Comparison of ENCODE assay signal across 23 cellular contexts in genomic region chr5:68544091-68544655, GRCh38.
DNase-seq lines count a peak whose midpoint lies in the region; ATAC-seq, FAIRE-seq and TF ChIP-seq lines count a peak whose summit lies in the region.
"Had no signal": no experiment of that assay in that cellular context is flagged by ENCODE, and none has a peak within 500 bp of the region (broad histone marks: within the 10 kb centered on the region; RNA-seq: fewer than 3 reads in every experiment).

No MANE protein-coding gene starts in this region.

- in situ Hi-C loops in K562 (cut with MboI): no loop called here

- H3K27me3 ChIP-seq in GM23338 (ENCODE audit: insufficient read depth) (no peaks in the 10 kb centered on the region), K562 (ENCODE audit: control insufficient read depth in 2 of 2, insufficient read depth in 2 of 2, low read length in 2 of 2) (peaks cover 11 to 13% of the 10 kb centered on the region in 2 experiments), keratinocyte (ENCODE audit: control insufficient read depth, extremely low read depth, insufficient read depth, low read length) (no peaks in the 10 kb centered on the region), rectal smooth muscle tissue (ENCODE audit: control insufficient read depth, insufficient read depth, low read length) (no peaks in the 10 kb centered on the region)
- H3K27me3 ChIP-seq: BLaER1 treated with 17β-estradiol and CSF1 and Interleukin-3, amounts not matched to agents 10 nM and 100 nM; MG63 had no signal

- intact Hi-C loops in K562 (cut with micrococcal nuclease): no loop called here

- H4K20me1 ChIP-seq in GM23338 (replicated peaks; ENCODE audit: insufficient read depth) (no peaks in the 10 kb centered on the region), K562 (replicated peaks; ENCODE audit: control insufficient read depth, insufficient read depth, low read length) (no peaks in the 10 kb centered on the region), keratinocyte (ENCODE audit: control insufficient read depth, extremely low read depth, insufficient read depth, low read length) (no peaks in the 10 kb centered on the region)
- H4K20me1 ChIP-seq: BLaER1 treated with 17β-estradiol and CSF1 and Interleukin-3, amounts not matched to agents 10 nM and 100 nM had no signal

- no peak for TF ChIP-seq POLR2A in K562 (conservative IDR thresholded peaks at IDR 0.05)

- H3K4me1 ChIP-seq in GM23338 (ENCODE audit: insufficient read depth): peaks cover 6% of the 10 kb centered on the region; the same call in 1 of the 2 replicates
- H3K4me1 ChIP-seq in K562 (replicated peaks in 1 of 2; ENCODE audit: control insufficient read depth in 2 of 2, insufficient read depth in 2 of 2, low read length in 2 of 2): peaks cover under 1 to 3% of the 10 kb centered on the region in 2 experiments; a peak in 1 of 5 replicates
- H3K4me1 ChIP-seq in keratinocyte (ENCODE audit: control insufficient read depth, extremely low read depth, insufficient read depth, low read length): peaks cover 30% of the 10 kb centered on the region
- H3K4me1 ChIP-seq in rectal smooth muscle tissue (ENCODE audit: control insufficient read depth, insufficient read depth, low read length): peaks cover 4% of the 10 kb centered on the region

- DNase-seq in GM23338 (ENCODE audit: low spot score) (no peak), K562 (ENCODE audit: extremely low read depth in 1 of 4, low spot score in 3 of 4) (no peak), keratinocyte (ENCODE audit: low read depth, low spot score) (no peak)
- DNase-seq: GF-D8, H9, MG63, NCI-H1092, NCI-H146, NCI-H2081, NCI-H774, Right ventricle myocardium superior had no signal

- no peak for FAIRE-seq in K562 (lab: Jason Lieb, UNC)
- FAIRE-seq in keratinocyte (lab: Jason Lieb, UNC): peak; percentile 89
- FAIRE-seq: A549, GM12891, GM18507 had no signal

- no peak for TF ChIP-seq CTCF in GM23338 (conservative IDR thresholded peaks at IDR 0.05; ENCODE audit: low read depth in 2 of 2)
- no peak for TF ChIP-seq CTCF in K562 (IDR thresholded peaks at IDR 0.05 in 2 of 3, conservative IDR thresholded peaks at IDR 0.05 in 1 of 3; ENCODE audit: insufficient read depth in 2 of 3, low read depth in 1 of 3, low read length in 3 of 3)
- no peak for TF ChIP-seq CTCF in keratinocyte (optimal IDR thresholded peaks at IDR 0.05 in 1 of 3, IDR thresholded peaks at IDR 0.05 in 1 of 3, conservative IDR thresholded peaks at IDR 0.05 in 1 of 3; ENCODE audit: extremely low read depth in 1 of 3, insufficient read depth in 2 of 3, low read length in 3 of 3)

- POLR2A ChIA-PET in K562 (lab: Yijun Ruan, JAX): interaction anchor here (0.8 kb wide), 1 partner anchor 15 kb away, joined by 3 read pairs; no protein-coding TSS in a partner anchor

- H3K9ac ChIP-seq in K562 (ENCODE audit: insufficient read depth in 1 of 2, low read depth in 2 of 2, low read length in 2 of 2) (no peak overlapping the region), keratinocyte (ENCODE audit: control insufficient read depth, extremely low read depth, insufficient read depth, low read length) (no peak overlapping the region), rectal smooth muscle tissue (ENCODE audit: low read length) (no peak overlapping the region)
- H3K9ac ChIP-seq: BLaER1 treated with 17β-estradiol and CSF1 and Interleukin-3, amounts not matched to agents 10 nM and 100 nM; KMS-11 had no signal

- H3K4me3 ChIP-seq in GM23338 (no peak overlapping the region), K562 (no peak overlapping the region), keratinocyte (ENCODE audit: control insufficient read depth in 2 of 3, extremely low read depth in 1 of 3, insufficient read depth in 2 of 3, low read depth in 1 of 3, low read length in 3 of 3) (no peak overlapping the region), rectal smooth muscle tissue (ENCODE audit: low read length) (no peak overlapping the region)
- H3K4me3 ChIP-seq: A549; BLaER1 treated with 17β-estradiol and CSF1 and Interleukin-3, amounts not matched to agents 10 nM and 100 nM; MG63; SK-N-MC had no signal

- H3K27me3 Mint-ChIP-seq in GM23338 (ENCODE audit: insufficient read depth, low read depth, poor library complexity): no peaks in the 10 kb centered on the region

- TF ChIP-seq RAD21 in K562 (CRISPR knock-in tag; conservative IDR thresholded peaks at IDR 0.05 in 1 of 2, IDR thresholded peaks at IDR 0.05 in 1 of 2): no peak

- no peak for ATAC-seq in GM23338
- ATAC-seq in K562: no peak
- no peak for ATAC-seq in GM18868 (IDR thresholded peaks at IDR 0.05; ENCODE audit: unreplicated experiment)
- ATAC-seq in HG02852 (IDR thresholded peaks at IDR 0.05; ENCODE audit: unreplicated experiment): no peak
- no peak for ATAC-seq in HG03442 (IDR thresholded peaks at IDR 0.05; ENCODE audit: unreplicated experiment)
- no peak for ATAC-seq in GM19455 (IDR thresholded peaks at IDR 0.05; ENCODE audit: unreplicated experiment)
- ATAC-seq: Panc1 had no signal

- no peak for TF ChIP-seq EP300 in K562 (IDR thresholded peaks at IDR 0.05; ENCODE audit: low read length)

- H3K79me2 ChIP-seq in GM23338 (replicated peaks; ENCODE audit: insufficient read depth) (no peaks in the 10 kb centered on the region), K562 (ENCODE audit: control insufficient read depth, insufficient read depth, low read length) (no peaks in the 10 kb centered on the region), keratinocyte (ENCODE audit: control insufficient read depth, insufficient read depth, low read length) (no peaks in the 10 kb centered on the region)

- H3F3A ChIP-seq in GM23338 (replicated peaks; ENCODE audit: low read depth): no peaks in the 10 kb centered on the region

- H3K4me3 Mint-ChIP-seq in GM23338: no peak overlapping the region
- H3K4me3 Mint-ChIP-seq: H9 had no signal

- no peaks in the 10 kb centered on the region for H3K36me3 ChIP-seq in GM23338 (ENCODE audit: insufficient read depth)
- no peaks in the 10 kb centered on the region for H3K36me3 ChIP-seq in K562 (ENCODE audit: control insufficient read depth, insufficient read depth, low read length)
- H3K36me3 ChIP-seq in keratinocyte (ENCODE audit: control insufficient read depth in 2 of 2, extremely low read depth in 1 of 2, insufficient read depth in 2 of 2, low read length in 2 of 2): no peaks in the 10 kb centered on the region
- H3K36me3 ChIP-seq in rectal smooth muscle tissue (ENCODE audit: control insufficient read depth, insufficient read depth, low read length): no peaks in the 10 kb centered on the region
- H3K36me3 ChIP-seq: BLaER1 treated with 17β-estradiol and CSF1 and Interleukin-3, amounts not matched to agents 10 nM and 100 nM; MG63 had no signal

- H3K27ac ChIP-seq in GM23338 (ENCODE audit: low read depth) (no peak overlapping the region), K562 (ENCODE audit: extremely low read depth, low read depth, low read length) (no peak overlapping the region), keratinocyte (ENCODE audit: control insufficient read depth, insufficient read depth, low read length) (no peak overlapping the region), rectal smooth muscle tissue (ENCODE audit: low read depth, low read length) (peak overlapping the region; percentile 71)
- H3K27ac ChIP-seq: BLaER1 treated with 17β-estradiol and CSF1 and Interleukin-3, amounts not matched to agents 10 nM and 100 nM; KMS-11; SK-N-MC had no signal

- CTCF ChIA-PET in K562 (lab: Yijun Ruan, JAX; ENCODE audit: low intra/inter-chr PET ratio): no interaction called here

- H3K9me3 ChIP-seq in K562 (replicated peaks; ENCODE audit: control insufficient read depth, insufficient read depth, low read depth, low read length) (no peaks in the 10 kb centered on the region), keratinocyte (ENCODE audit: control insufficient read depth, low read depth, low read length) (no peaks in the 10 kb centered on the region)
- H3K9me3 ChIP-seq: A549; BLaER1 treated with 17β-estradiol and CSF1 and Interleukin-3, amounts not matched to agents 10 nM and 100 nM; MG63 had no signal

- no peaks in the 10 kb centered on the region for H3K36me3 Mint-ChIP-seq in GM23338 (ENCODE audit: low read depth)

- dilution Hi-C loops in keratinocyte (cut with MboI; ENCODE audit: extremely low pct_ligation_motif_present, low sequenced_read_pairs): no loop called here

- H3K9me3 Mint-ChIP-seq in GM23338: no peaks in the 10 kb centered on the region
- H3K9me3 Mint-ChIP-seq: H9 had no signal

- H3K9me2 ChIP-seq in GM23338 (ENCODE audit: insufficient read depth): no peaks in the 10 kb centered on the region; the same call in 1 of the 2 replicates

- 3% methylated on average over 8 of the region's 8 CpGs for WGBS in K562 (ENCODE audit: insufficient coverage, low coverage, missing lambda C conversion rate)

- H3K4me2 ChIP-seq in GM23338: no peak overlapping the region
- no peak overlapping the region for H3K4me2 ChIP-seq in K562 (ENCODE audit: insufficient read depth, low read length)
- peak overlapping the region; percentile 24 for H3K4me2 ChIP-seq in keratinocyte (ENCODE audit: control insufficient read depth, extremely low read depth, insufficient read depth, low read depth, low read length)
- H3K4me2 ChIP-seq: KMS-11 had no signal

- H3K9me1 ChIP-seq in K562 (ENCODE audit: control insufficient read depth, insufficient read depth, low read length): no peaks in the 10 kb centered on the region
- no peaks in the 10 kb centered on the region for H3K9me1 ChIP-seq in keratinocyte (ENCODE audit: control insufficient read depth, extremely low read depth, insufficient read depth, low read length)

- BruUV-seq in K562 (replicated peaks; lab: Mats Ljungman, UMichigan): no TSS peak

- H3K4me1 Mint-ChIP-seq in GM23338: peaks cover 14% of the 10 kb centered on the region

- no peak overlapping the region for H3K27ac Mint-ChIP-seq in GM23338
- H3K27ac Mint-ChIP-seq: H9 had no signal

- peak overlapping the region; percentile 56; the same call in 1 of the 2 replicates for H2AFZ ChIP-seq in GM23338
- H2AFZ ChIP-seq in K562 (ENCODE audit: low read depth, low read length): peak overlapping the region; percentile 9; the same call in 1 of the 2 replicates
- peak overlapping the region; percentile 32 for H2AFZ ChIP-seq in keratinocyte (ENCODE audit: control insufficient read depth, low read length)

TF ChIP-seq in GM23338, 12 proteins besides CTCF, POLR2A, EP300 and RAD21:
- TF ChIP-seq ZNF331 (CRISPR knock-in tag; IDR thresholded peaks at IDR 0.05; ENCODE audit: low read depth) (no peak), EZH2 (IDR thresholded peaks at IDR 0.05; ENCODE audit: low read depth, unreplicated experiment) (no peak), CREB1 (CRISPR knock-in tag; IDR thresholded peaks at IDR 0.05; ENCODE audit: low read depth) (no peak), EZH2phosphoT487 (IDR thresholded peaks at IDR 0.05; ENCODE audit: unreplicated experiment) (no peak)

TF ChIP-seq in K562, 482 proteins besides CTCF, POLR2A, EP300 and RAD21 (continues in another document):
- TF ChIP-seq TAL1 (IDR thresholded peaks at IDR 0.05): no peak
- no peak for TF ChIP-seq U2AF2 (optimal IDR thresholded peaks at IDR 0.05; ENCODE audit: low read depth, low read length)
- no peak for TF ChIP-seq TARDBP (IDR thresholded peaks at IDR 0.05)
